In genomic region chr2:237922641-237923361, GRCh38 we compare ENCODE assay signal across 8 cellular contexts. TPM values are rescaled to one million over a fixed set of nuclear protein-coding genes. Genes with fewer than 3 reads are reported as not detected.
DNase-seq lines count a peak whose midpoint lies in the region; ATAC-seq and TF ChIP-seq lines count a peak whose summit lies in the region.

No MANE protein-coding gene starts in this region.

- no peak overlapping the region for H3K4me2 ChIP-seq in mammary epithelial cell (ENCODE audit: insufficient read depth, low read depth, low read length)
- peak overlapping the region; percentile 81 for H3K4me2 ChIP-seq in osteoblast (ENCODE audit: insufficient read depth, low read length)

- DNase-seq in BE2C = no peak
- DNase-seq in LoVo (ENCODE audit: low spot score) = peak; percentile 28
- DNase-seq in mammary epithelial cell = peak; percentile 72
- peak; percentile 59 for DNase-seq in osteoblast (ENCODE audit: insufficient read length, low spot score, missing footprints)
- no peak for DNase-seq in effector CD8-positive, alpha-beta T cell (lab: John Stamatoyannopoulos, UW)
- no peak for DNase-seq in midbrain (lab: John Stamatoyannopoulos, UW)

- no peaks in the 10 kb centered on the region for H3K36me3 ChIP-seq in BE2C
- H3K36me3 ChIP-seq in mammary epithelial cell (ENCODE audit: insufficient read depth, low read length) = no peaks in the 10 kb centered on the region
- H3K36me3 ChIP-seq in osteoblast (ENCODE audit: insufficient read depth, low read length) = no peaks in the 10 kb centered on the region

- peak overlapping the region; percentile 66 for H3K4me3 ChIP-seq in BE2C (ENCODE audit: low read depth, low read length)
- H3K4me3 ChIP-seq in mammary epithelial cell (replicated peaks in 1 of 3; ENCODE audit: insufficient read depth in 1 of 3, low read depth in 2 of 3, low read length in 3 of 3) = no peak overlapping the region
- H3K4me3 ChIP-seq in osteoblast (ENCODE audit: insufficient read depth, low read length) = peak overlapping the region; percentile 67

- H3K9me3 ChIP-seq in BE2C (no peaks in the 10 kb centered on the region), mammary epithelial cell (replicated peaks; ENCODE audit: insufficient read depth, low read length) (peaks cover under 1% of the 10 kb centered on the region), osteoblast (ENCODE audit: low read depth, low read length) (no peaks in the 10 kb centered on the region)

- H2AFZ ChIP-seq in mammary epithelial cell (ENCODE audit: low read depth, low read length) = no peak overlapping the region
- peak overlapping the region; percentile 92 for H2AFZ ChIP-seq in osteoblast (ENCODE audit: low read length)

- in situ Hi-C loops in mammary epithelial cell (cut with MboI; ENCODE audit: low sequenced_read_pairs in 2 of 2) = no loop called here

- no TSS peak for BruUV-seq in mammary epithelial cell (replicated peaks; lab: Mats Ljungman, UMichigan)

- no peak overlapping the region for H3K9ac ChIP-seq in mammary epithelial cell (ENCODE audit: insufficient read depth, low read length)

- H3K4me1 ChIP-seq in BE2C = peaks cover 9% of the 10 kb centered on the region
- peaks cover 14% of the 10 kb centered on the region for H3K4me1 ChIP-seq in mammary epithelial cell (ENCODE audit: insufficient read depth, low read length)
- peaks cover 4% of the 10 kb centered on the region for H3K4me1 ChIP-seq in osteoblast (ENCODE audit: insufficient read depth, low read length)

- no peak for TF ChIP-seq CTCF in BE2C (IDR thresholded peaks at IDR 0.05; ENCODE audit: low read depth, low read length)
- no peak for TF ChIP-seq CTCF in mammary epithelial cell (conservative IDR thresholded peaks at IDR 0.05 in 1 of 2, IDR thresholded peaks at IDR 0.05 in 1 of 2; ENCODE audit: extremely low read depth in 1 of 2, insufficient read depth in 1 of 2, low read depth in 1 of 2, low read length in 2 of 2)
- no peak for TF ChIP-seq CTCF in osteoblast (IDR thresholded peaks at IDR 0.05; ENCODE audit: extremely low read depth, low read depth, low read length)

- no peaks in the 10 kb centered on the region for H3K27me3 ChIP-seq in BE2C
- H3K27me3 ChIP-seq in mammary epithelial cell (ENCODE audit: insufficient read depth, low read length) = no peaks in the 10 kb centered on the region
- H3K27me3 ChIP-seq in osteoblast (ENCODE audit: insufficient read depth, low read length) = no peaks in the 10 kb centered on the region

- no peaks in the 10 kb centered on the region for H4K20me1 ChIP-seq in mammary epithelial cell (ENCODE audit: insufficient read depth, low read length)
- H4K20me1 ChIP-seq in osteoblast (ENCODE audit: insufficient read depth, low read length) = no peaks in the 10 kb centered on the region

- H3K79me2 ChIP-seq in mammary epithelial cell (ENCODE audit: insufficient read depth, low read length) (no peaks in the 10 kb centered on the region), osteoblast (ENCODE audit: insufficient read depth, low read length) (no peaks in the 10 kb centered on the region)

- H3K27ac ChIP-seq in mammary epithelial cell (ENCODE audit: insufficient read depth, low read depth, low read length) (no peak overlapping the region), osteoblast (ENCODE audit: low read depth, low read length) (no peak overlapping the region)

- ATAC-seq in HG03025 (IDR thresholded peaks at IDR 0.05; ENCODE audit: low FRiP score, unreplicated experiment) (no peak), HG03439 (IDR thresholded peaks at IDR 0.05; ENCODE audit: unreplicated experiment) (no peak)

- dilution Hi-C loops in mammary epithelial cell (cut with HindIII; ENCODE audit: low sequenced_read_pairs) = loop anchor here (5.0 kb wide), 1 partner anchor 40 kb away; no protein-coding TSS in a partner anchor

- CTCF ChIA-PET in mammary epithelial cell (lab: Charles Lee; ENCODE audit: low non-redundant PET) = interaction anchor here (0.7 kb wide), 1 partner anchor 16 kb away, joined by 3 read pairs; no protein-coding TSS in a partner anchor

- intact Hi-C loops in mammary epithelial cell (cut with micrococcal nuclease) = loop anchor here (1.0 to 2.0 kb wide), 2 partner anchors 42 to 64 kb away; partner anchors contain the start of gene RAMP1

- 66% methylated on average over 10 of the region's 13 CpGs for WGBS in mammary epithelial cell (ENCODE audit: low coverage, missing lambda C conversion rate)

RNA-seq across cellular contexts. Expression of gene UBE2F, which starts 44.0 kb away (rescaled TPM):
- 51.8 TPM for polyA plus RNA-seq in BE2C (2012; ENCODE audit: insufficient read depth, insufficient read length, low read depth)
- total RNA-seq in mammary epithelial cell (10 to 100 TPM; 41.5 to 69.3 TPM), osteoblast (39.8 and 45.1 TPM in 2 replicates)
- 84.4 TPM for polyA plus RNA-seq in mammary epithelial cell
- 30.8 TPM for polyA minus RNA-seq in mammary epithelial cell

Comparison
In these comparisons a context has a peak if more than half of its experiments do, and no peak if none do; other contexts are left out.
1. DNase-seq: peak in LoVo (single experiment), mammary epithelial cell (single experiment) and osteoblast (single experiment); none in BE2C (single experiment), effector CD8-positive, alpha-beta T cell (single experiment) and midbrain (single experiment).
2. H3K4me3 ChIP-seq: peak in BE2C (single experiment) and osteoblast (single experiment); none in mammary epithelial cell (0 of 3).